ENCODE assay signal across 1 cellular context in the genomic region with DNA sequence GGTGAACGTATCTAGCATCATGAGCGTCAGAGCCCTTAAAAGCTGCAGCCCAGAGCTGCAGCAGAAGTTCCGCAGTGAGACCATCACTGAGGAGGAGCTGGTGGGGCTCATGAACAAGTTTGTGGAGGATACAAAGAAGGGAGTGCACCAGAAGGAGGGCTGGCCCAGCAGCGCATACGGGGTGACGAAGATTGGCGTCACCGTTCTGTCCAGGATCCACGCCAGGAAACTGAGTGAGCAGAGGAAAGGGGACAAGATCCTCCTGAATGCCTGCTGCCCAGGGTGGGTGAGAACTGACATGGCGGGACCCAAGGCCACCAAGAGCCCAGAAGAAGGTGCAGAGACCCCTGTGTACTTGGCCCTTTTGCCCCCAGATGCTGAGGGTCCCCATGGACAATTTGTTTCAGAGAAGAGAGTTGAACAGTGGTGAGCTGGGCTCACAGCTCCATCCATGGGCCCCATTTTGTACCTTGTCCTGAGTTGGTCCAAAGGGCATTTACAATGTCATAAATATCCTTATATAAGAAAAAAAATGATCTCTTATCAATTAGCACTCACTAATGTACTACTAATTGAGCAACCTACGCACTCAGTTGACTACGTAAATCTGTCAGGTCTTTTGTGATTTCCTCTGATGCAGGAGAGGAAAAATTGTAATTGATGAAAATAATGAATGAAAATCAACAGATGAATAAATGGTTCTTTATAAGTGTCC.
TF ChIP-seq lines count a peak whose summit lies in the region.

No MANE protein-coding gene starts in this region.

TF ChIP-seq in GM23338, 12 proteins besides CTCF, POLR2A, EP300 and RAD21 (continued from another document):
- TF ChIP-seq, protein P1, sequence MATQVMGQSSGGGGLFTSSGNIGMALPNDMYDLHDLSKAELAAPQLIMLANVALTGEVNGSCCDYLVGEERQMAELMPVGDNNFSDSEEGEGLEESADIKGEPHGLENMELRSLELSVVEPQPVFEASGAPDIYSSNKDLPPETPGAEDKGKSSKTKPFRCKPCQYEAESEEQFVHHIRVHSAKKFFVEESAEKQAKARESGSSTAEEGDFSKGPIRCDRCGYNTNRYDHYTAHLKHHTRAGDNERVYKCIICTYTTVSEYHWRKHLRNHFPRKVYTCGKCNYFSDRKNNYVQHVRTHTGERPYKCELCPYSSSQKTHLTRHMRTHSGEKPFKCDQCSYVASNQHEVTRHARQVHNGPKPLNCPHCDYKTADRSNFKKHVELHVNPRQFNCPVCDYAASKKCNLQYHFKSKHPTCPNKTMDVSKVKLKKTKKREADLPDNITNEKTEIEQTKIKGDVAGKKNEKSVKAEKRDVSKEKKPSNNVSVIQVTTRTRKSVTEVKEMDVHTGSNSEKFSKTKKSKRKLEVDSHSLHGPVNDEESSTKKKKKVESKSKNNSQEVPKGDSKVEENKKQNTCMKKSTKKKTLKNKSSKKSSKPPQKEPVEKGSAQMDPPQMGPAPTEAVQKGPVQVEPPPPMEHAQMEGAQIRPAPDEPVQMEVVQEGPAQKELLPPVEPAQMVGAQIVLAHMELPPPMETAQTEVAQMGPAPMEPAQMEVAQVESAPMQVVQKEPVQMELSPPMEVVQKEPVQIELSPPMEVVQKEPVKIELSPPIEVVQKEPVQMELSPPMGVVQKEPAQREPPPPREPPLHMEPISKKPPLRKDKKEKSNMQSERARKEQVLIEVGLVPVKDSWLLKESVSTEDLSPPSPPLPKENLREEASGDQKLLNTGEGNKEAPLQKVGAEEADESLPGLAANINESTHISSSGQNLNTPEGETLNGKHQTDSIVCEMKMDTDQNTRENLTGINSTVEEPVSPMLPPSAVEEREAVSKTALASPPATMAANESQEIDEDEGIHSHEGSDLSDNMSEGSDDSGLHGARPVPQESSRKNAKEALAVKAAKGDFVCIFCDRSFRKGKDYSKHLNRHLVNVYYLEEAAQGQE (IDR thresholded peaks at IDR 0.05; ENCODE audit: unreplicated experiment) = no peak
- TF ChIP-seq NANOG (IDR thresholded peaks at IDR 0.05; ENCODE audit: borderline replicate concordance) (no peak), ZNF331 (CRISPR knock-in tag; IDR thresholded peaks at IDR 0.05; ENCODE audit: low read depth) (no peak), ZNF114 (CRISPR knock-in tag; IDR thresholded peaks at IDR 0.05) (no peak), EZH2 (IDR thresholded peaks at IDR 0.05; ENCODE audit: low read depth, unreplicated experiment) (no peak), STAT1 (IDR thresholded peaks at IDR 0.05; ENCODE audit: unreplicated experiment) (no peak), JUNB (IDR thresholded peaks at IDR 0.05; ENCODE audit: unreplicated experiment) (no peak), CREB1 (CRISPR knock-in tag; IDR thresholded peaks at IDR 0.05; ENCODE audit: low read depth) (no peak), POLR2AphosphoS5 (IDR thresholded peaks at IDR 0.05; ENCODE audit: low read depth) (no peak; the same call in 1 of the 2 replicates)
- TF ChIP-seq, protein P2, sequence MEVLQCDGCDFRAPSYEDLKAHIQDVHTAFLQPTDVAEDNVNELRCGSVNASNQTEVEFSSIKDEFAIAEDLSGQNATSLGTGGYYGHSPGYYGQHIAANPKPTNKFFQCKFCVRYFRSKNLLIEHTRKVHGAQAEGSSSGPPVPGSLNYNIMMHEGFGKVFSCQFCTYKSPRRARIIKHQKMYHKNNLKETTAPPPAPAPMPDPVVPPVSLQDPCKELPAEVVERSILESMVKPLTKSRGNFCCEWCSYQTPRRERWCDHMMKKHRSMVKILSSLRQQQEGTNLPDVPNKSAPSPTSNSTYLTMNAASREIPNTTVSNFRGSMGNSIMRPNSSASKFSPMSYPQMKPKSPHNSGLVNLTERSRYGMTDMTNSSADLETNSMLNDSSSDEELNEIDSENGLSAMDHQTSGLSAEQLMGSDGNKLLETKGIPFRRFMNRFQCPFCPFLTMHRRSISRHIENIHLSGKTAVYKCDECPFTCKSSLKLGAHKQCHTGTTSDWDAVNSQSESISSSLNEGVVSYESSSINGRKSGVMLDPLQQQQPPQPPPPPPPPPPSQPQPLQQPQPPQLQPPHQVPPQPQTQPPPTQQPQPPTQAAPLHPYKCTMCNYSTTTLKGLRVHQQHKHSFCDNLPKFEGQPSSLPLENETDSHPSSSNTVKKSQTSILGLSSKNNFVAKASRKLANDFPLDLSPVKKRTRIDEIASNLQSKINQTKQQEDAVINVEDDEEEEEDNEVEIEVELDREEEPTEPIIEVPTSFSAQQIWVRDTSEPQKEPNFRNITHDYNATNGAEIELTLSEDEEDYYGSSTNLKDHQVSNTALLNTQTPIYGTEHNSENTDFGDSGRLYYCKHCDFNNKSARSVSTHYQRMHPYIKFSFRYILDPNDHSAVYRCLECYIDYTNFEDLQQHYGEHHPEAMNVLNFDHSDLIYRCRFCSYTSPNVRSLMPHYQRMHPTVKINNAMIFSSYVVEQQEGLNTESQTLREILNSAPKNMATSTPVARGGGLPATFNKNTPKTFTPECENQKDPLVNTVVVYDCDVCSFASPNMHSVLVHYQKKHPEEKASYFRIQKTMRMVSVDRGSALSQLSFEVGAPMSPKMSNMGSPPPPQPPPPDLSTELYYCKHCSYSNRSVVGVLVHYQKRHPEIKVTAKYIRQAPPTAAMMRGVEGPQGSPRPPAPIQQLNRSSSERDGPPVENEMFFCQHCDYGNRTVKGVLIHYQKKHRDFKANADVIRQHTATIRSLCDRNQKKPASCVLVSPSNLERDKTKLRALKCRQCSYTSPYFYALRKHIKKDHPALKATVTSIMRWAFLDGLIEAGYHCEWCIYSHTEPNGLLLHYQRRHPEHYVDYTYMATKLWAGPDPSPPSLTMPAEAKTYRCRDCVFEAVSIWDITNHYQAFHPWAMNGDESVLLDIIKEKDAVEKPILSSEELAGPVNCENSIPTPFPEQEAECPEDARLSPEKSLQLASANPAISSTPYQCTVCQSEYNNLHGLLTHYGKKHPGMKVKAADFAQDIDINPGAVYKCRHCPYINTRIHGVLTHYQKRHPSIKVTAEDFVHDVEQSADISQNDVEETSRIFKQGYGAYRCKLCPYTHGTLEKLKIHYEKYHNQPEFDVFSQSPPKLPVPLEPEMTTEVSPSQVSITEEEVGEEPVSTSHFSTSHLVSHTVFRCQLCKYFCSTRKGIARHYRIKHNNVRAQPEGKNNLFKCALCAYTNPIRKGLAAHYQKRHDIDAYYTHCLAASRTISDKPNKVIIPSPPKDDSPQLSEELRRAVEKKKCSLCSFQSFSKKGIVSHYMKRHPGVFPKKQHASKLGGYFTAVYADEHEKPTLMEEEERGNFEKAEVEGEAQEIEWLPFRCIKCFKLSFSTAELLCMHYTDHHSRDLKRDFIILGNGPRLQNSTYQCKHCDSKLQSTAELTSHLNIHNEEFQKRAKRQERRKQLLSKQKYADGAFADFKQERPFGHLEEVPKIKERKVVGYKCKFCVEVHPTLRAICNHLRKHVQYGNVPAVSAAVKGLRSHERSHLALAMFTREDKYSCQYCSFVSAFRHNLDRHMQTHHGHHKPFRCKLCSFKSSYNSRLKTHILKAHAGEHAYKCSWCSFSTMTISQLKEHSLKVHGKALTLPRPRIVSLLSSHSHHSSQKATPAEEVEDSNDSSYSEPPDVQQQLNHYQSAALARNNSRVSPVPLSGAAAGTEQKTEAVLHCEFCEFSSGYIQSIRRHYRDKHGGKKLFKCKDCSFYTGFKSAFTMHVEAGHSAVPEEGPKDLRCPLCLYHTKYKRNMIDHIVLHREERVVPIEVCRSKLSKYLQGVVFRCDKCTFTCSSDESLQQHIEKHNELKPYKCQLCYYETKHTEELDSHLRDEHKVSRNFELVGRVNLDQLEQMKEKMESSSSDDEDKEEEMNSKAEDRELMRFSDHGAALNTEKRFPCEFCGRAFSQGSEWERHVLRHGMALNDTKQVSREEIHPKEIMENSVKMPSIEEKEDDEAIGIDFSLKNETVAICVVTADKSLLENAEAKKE (CRISPR knock-in tag; IDR thresholded peaks at IDR 0.05) = no peak
- TF ChIP-seq, protein P3, sequence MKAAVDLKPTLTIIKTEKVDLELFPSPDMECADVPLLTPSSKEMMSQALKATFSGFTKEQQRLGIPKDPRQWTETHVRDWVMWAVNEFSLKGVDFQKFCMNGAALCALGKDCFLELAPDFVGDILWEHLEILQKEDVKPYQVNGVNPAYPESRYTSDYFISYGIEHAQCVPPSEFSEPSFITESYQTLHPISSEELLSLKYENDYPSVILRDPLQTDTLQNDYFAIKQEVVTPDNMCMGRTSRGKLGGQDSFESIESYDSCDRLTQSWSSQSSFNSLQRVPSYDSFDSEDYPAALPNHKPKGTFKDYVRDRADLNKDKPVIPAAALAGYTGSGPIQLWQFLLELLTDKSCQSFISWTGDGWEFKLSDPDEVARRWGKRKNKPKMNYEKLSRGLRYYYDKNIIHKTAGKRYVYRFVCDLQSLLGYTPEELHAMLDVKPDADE (IDR thresholded peaks at IDR 0.05) = no peak
